ENCODE assay signal across 8 cellular contexts in genomic region chr5:141558150-141558549, GRCh38.
A peak's percentile ranks its signal among the peaks of the same experiment; 100 is the strongest.
DNase-seq lines count a peak whose midpoint lies in the region; ATAC-seq and TF ChIP-seq lines count a peak whose summit lies in the region.

No MANE protein-coding gene starts in this region.

- TF ChIP-seq CTCF in fibroblast of mammary gland (conservative IDR thresholded peaks at IDR 0.05; ENCODE audit: control insufficient read depth, insufficient read depth, low read depth, low read length) (no peak), spleen (IDR thresholded peaks at IDR 0.05 in 8 of 11, conservative IDR thresholded peaks at IDR 0.05 in 3 of 11) (peak in 4 of 11 experiments; percentile 32 to 56 (median 48))

- no peaks in the 10 kb centered on the region for H3K27me3 ChIP-seq in spleen (replicated peaks in 1 of 7)

- H3K9ac ChIP-seq in SK-N-MC (ENCODE audit: insufficient read length): peak overlapping the region; percentile 74

- H3K27ac ChIP-seq in SK-N-MC (peak overlapping the region; percentile 95), spleen (peak overlapping the region; percentile 13 to 75 (median 59))

- DNase-seq in SK-N-MC (ENCODE audit: low read depth, low spot score) (no peak), fibroblast of mammary gland (ENCODE audit: low read depth) (peak; percentile 31), spleen (no peak), NCI-H1417 (lab: John Stamatoyannopoulos, UW) (no peak), GF-D8 (lab: John Stamatoyannopoulos, UW) (no peak)

- intact Hi-C loops in spleen (cut with DNase I; ENCODE audit: low total_unique reads): no loop called here

- H3K9me3 ChIP-seq in SK-N-MC (ENCODE audit: low read depth, low read length) (no peaks in the 10 kb centered on the region), spleen (peaks cover 0 to 6% (median 0%) of the 10 kb centered on the region in 8 donors)

- H3K4me1 ChIP-seq in spleen: peaks cover 3 to 40% (median 16%) of the 10 kb centered on the region in 6 donors

- peak overlapping the region; percentile 44 for H3K4me3 ChIP-seq in SK-N-MC
- no peak overlapping the region for H3K4me3 ChIP-seq in fibroblast of mammary gland (ENCODE audit: control insufficient read depth, low read depth, low read length)
- peak overlapping the region in 1 of 8 donors; percentile 22 for H3K4me3 ChIP-seq in spleen

- no peak for TF ChIP-seq POLR2A in spleen (IDR thresholded peaks at IDR 0.05)

- ATAC-seq in GM21526 (IDR thresholded peaks at IDR 0.05; ENCODE audit: low FRiP score, unreplicated experiment) (peak; percentile 6), HG02970 (IDR thresholded peaks at IDR 0.05; ENCODE audit: low FRiP score, unreplicated experiment) (no peak), HG02884 (IDR thresholded peaks at IDR 0.05; ENCODE audit: unreplicated experiment) (no peak)

- H3K36me3 ChIP-seq in SK-N-MC (ENCODE audit: insufficient read depth, low read length) (peaks cover 14% of the 10 kb centered on the region), spleen (peaks cover 0 to 88% (median 10%) of the 10 kb centered on the region in 6 donors)

- 27 to 35% (median 32%) methylated on average over 6 of the region's 6 CpGs for whole genome bisulfite sequencing in spleen, 5 donors
